1 cellular context compared by ENCODE assay signal in the genomic region with DNA sequence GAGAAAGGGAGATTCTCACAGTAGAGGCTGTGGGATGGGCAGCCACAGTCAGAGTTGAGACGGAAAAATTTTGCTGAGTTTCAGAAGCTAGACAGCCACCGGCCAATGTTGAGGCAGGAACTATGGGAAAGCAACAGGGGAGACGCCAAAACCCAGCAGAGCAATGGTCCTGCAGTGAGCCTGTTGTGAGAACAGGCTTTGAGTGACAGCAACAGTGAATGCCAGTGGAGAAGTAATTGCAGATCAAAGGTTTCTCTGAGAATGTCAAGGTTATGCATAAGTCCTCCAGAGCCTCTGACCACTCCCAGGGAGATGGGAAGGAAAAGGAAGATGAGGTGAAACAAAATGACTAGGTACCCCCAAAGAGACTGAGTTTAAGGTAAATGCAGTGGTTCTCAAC.
TF ChIP-seq lines count a peak whose summit lies in the region.

No MANE protein-coding gene starts in this region.

TF ChIP-seq in GM23338, 12 proteins besides CTCF, POLR2A, EP300 and RAD21 (continued from another document):
- no peak for TF ChIP-seq ZNF462 (CRISPR knock-in tag; IDR thresholded peaks at IDR 0.05)
